ENCODE assay signal across 8 cellular contexts in genomic region chr11:86805873-86806310, GRCh38. TPM values are rescaled to one million over a fixed set of nuclear protein-coding genes. Genes with fewer than 3 reads are reported as not detected.
DNase-seq lines count a peak whose midpoint lies in the region; ATAC-seq, FAIRE-seq and TF ChIP-seq lines count a peak whose summit lies in the region.

No MANE protein-coding gene starts in this region.

- H3K4me3 ChIP-seq in A549 (no peak overlapping the region), epithelial cell of esophagus (ENCODE audit: low read length) (no peak overlapping the region), thyroid gland (replicated peaks in 1 of 3) (no peak overlapping the region)

- TF ChIP-seq RAD21 in A549 (conservative IDR thresholded peaks at IDR 0.05 in 1 of 2, IDR thresholded peaks at IDR 0.05 in 1 of 2): no peak

- DNase-seq in A549 (ENCODE audit: low read depth in 1 of 2, low spot score in 1 of 2) (no peak), epithelial cell of esophagus (ENCODE audit: low read depth) (peak; percentile 70), thyroid gland (peak; percentile 41 to 45), RKO (ENCODE audit: low spot score) (no peak), GDM1 (lab: John Stamatoyannopoulos, UW) (no peak), RWPE1 (ENCODE audit: low spot score) (no peak)

- H3K4me1 ChIP-seq in A549 (peaks cover 79% of the 10 kb centered on the region), thyroid gland (peaks cover 19 to 24% of the 10 kb centered on the region in 2 donors)

- TF ChIP-seq EP300 in A549 (IDR thresholded peaks at IDR 0.05): no peak

- ATAC-seq in A549 (no peak), GM19452 (IDR thresholded peaks at IDR 0.05; ENCODE audit: unreplicated experiment) (peak; percentile 94), HG03457 (IDR thresholded peaks at IDR 0.05; ENCODE audit: unreplicated experiment) (peak; percentile 66)

- H3K9me3 ChIP-seq in A549 (no peaks in the 10 kb centered on the region), thyroid gland (no peaks in the 10 kb centered on the region)

- peak overlapping the region in 1 of 2 experiments; percentile 19; a peak in 4 of 6 replicates for H3K27ac ChIP-seq in A549
- peak overlapping the region in 2 of 3 donors; percentile 14 to 15 for H3K27ac ChIP-seq in thyroid gland
- no peak overlapping the region for H3K27ac ChIP-seq in RWPE1

- TF ChIP-seq POLR2A in A549 (IDR thresholded peaks at IDR 0.05; ENCODE audit: low read length) (no peak), thyroid gland (IDR thresholded peaks at IDR 0.05) (no peak)

- POLR2A ChIA-PET in A549 (lab: Yijun Ruan, JAX) (interaction anchor here (1.0 kb wide), 1 partner anchor 140 kb away, joined by 3 read pairs; no protein-coding TSS in a partner anchor), RWPE1 (lab: Yijun Ruan, JAX; ENCODE audit: low non-redundant PET) (no interaction called here)

- CTCF ChIA-PET in A549 (lab: Yijun Ruan, JAX) (interaction anchor here (0.8 to 2.5 kb wide), 3 partner anchors 9 to 349 kb away, joined by 3 to 10 read pairs (median 7); no protein-coding TSS in a partner anchor), RWPE1 (lab: Yijun Ruan, JAX) (interaction anchor here (0.6 to 1.0 kb wide), 2 partner anchors 11 to 197 kb away, joined by 3 read pairs; no protein-coding TSS in a partner anchor)

- FAIRE-seq in A549 (lab: Jason Lieb, UNC): no peak

- intact Hi-C loops in thyroid gland (cut with DNase I): no loop called here

- H3K27me3 ChIP-seq in thyroid gland: no peaks in the 10 kb centered on the region

- no peak for TF ChIP-seq CTCF in A549 (IDR thresholded peaks at IDR 0.05)
- no peak for TF ChIP-seq CTCF in epithelial cell of esophagus (IDR thresholded peaks at IDR 0.05; ENCODE audit: insufficient read depth, low read depth, low read length, missing control alignments)
- no peak for TF ChIP-seq CTCF in thyroid gland (IDR thresholded peaks at IDR 0.05)
- no peak for TF ChIP-seq CTCF in RWPE1 (conservative IDR thresholded peaks at IDR 0.05; ENCODE audit: low read depth)

- WGBS in A549 (ENCODE audit: missing lambda C conversion rate): 38% methylated on average over 2 of the region's 2 CpGs
- WGBS in thyroid gland, 2 donors: 4 to 17% methylated on average over 2 of the region's 2 CpGs

- H3K36me3 ChIP-seq in thyroid gland: no peaks in the 10 kb centered on the region

- peak overlapping the region; percentile 88 for H3K4me2 ChIP-seq in A549

TF ChIP-seq in A549, 52 proteins besides CTCF, POLR2A, EP300 and RAD21:
- TF ChIP-seq USF2 (IDR thresholded peaks at IDR 0.05) (no peak), MAFK (IDR thresholded peaks at IDR 0.05; ENCODE audit: partially characterized antibody) (peak; percentile 96)

RNA-seq across cellular contexts. Expression of gene PRSS23, which starts 5.5 kb away (rescaled TPM):
- polyA plus RNA-seq in A549 (2011; rRNA removed) (240 and 282 TPM in 2 replicates), A549 (2017; fragmentation: RNase III; extraction: RNeasy Plus Mini Kit Qiagen cat#74134 plus additional on column Dnase treatment) (199 to 247 TPM (median 217 TPM) in 3 replicates)
- 114 and 212 TPM in 2 replicates for polyA plus RNA-seq in A549 (2012; cell fraction: cytosol; rRNA removed)
- polyA plus RNA-seq in A549 (2012; cell fraction: nucleus; rRNA removed): 111 and 129 TPM in 2 replicates
- polyA minus RNA-seq in A549 (2011; rRNA and poly(A)+ RNA removed): 340 and 362 TPM in 2 replicates
- 10 to 100 TPM; 26.4 to 47.8 (median 36.2) TPM for total RNA-seq in thyroid gland

Comparison
In these comparisons a context has a peak if more than half of its experiments do, and no peak if none do; other contexts are left out.
1. ATAC-seq: peak in GM19452 (single experiment) and HG03457 (single experiment); none in A549 (0 of 2).
2. DNase-seq: peak in epithelial cell of esophagus (single experiment) and thyroid gland (2 of 2); none in A549 (0 of 2), RKO (single experiment), GDM1 (single experiment) and RWPE1 (single experiment).